ENCODE assay signal across 25 cellular contexts in genomic region chr4:6137747-6138135, GRCh38.
DNase-seq lines count a peak whose midpoint lies in the region; ATAC-seq and TF ChIP-seq lines count a peak whose summit lies in the region.
"Had no signal": no experiment of that assay in that cellular context is flagged by ENCODE, and none has a peak within 500 bp of the region (broad histone marks: within the 10 kb centered on the region; RNA-seq: fewer than 3 reads in every experiment).

No MANE protein-coding gene starts in this region.

- H3K27ac ChIP-seq in heart left ventricle: no peak overlapping the region
- peak overlapping the region; percentile 93 for H3K27ac ChIP-seq in mesendoderm (ENCODE audit: low read depth, low read length)
- no peak overlapping the region for H3K27ac ChIP-seq in PC-3 (ENCODE audit: low read length)
- H3K27ac ChIP-seq in testis: no peak overlapping the region
- H3K27ac ChIP-seq: A549; BLaER1 treated with 17β-estradiol and CSF1 and Interleukin-3, amounts not matched to agents 10 nM and 100 nM had no signal

- H4K20me1 ChIP-seq in PC-3 (ENCODE audit: low read length): no peaks in the 10 kb centered on the region

- peak overlapping the region; percentile 99 for H2BK5ac ChIP-seq in mesendoderm (ENCODE audit: low read length)

- H3K79me2 ChIP-seq in mesendoderm (ENCODE audit: control insufficient read depth, insufficient read depth, low read length) (no peaks in the 10 kb centered on the region), PC-3 (ENCODE audit: low read length) (no peaks in the 10 kb centered on the region)

- no peak overlapping the region for H3K4me3 Mint-ChIP-seq in stimulated activated memory B cell treated with anti-CD40 and anti-IgM and Interleukin-4, amounts not matched to agents 10 μg/mL and 1 μg/mL and 100 μg/mL, for 72 hours
- H3K4me3 Mint-ChIP-seq: CD14-positive monocyte; CD4-positive, alpha-beta T cell; CD8-positive, alpha-beta memory T cell had no signal

- intact Hi-C loops in Right ventricle myocardium superior (cut with DNase I): no loop called here
- intact Hi-C loops in heart left ventricle (cut with DNase I): no loop called here
- intact Hi-C loops in posterior vena cava (cut with DNase I): no loop called here
- intact Hi-C loops in PC-3 (cut with micrococcal nuclease): no loop called here
- intact Hi-C loops in testis (cut with DNase I; ENCODE audit: low total_unique reads): no loop called here

- no TSS peak for BruUV-seq in PC-3 (replicated peaks; lab: Mats Ljungman, UMichigan)

- H3K4me2 ChIP-seq in mesendoderm (ENCODE audit: low read length): no peak overlapping the region
- no peak overlapping the region for H3K4me2 ChIP-seq in PC-3 (ENCODE audit: low read length)
- H3K4me2 ChIP-seq: A549; BLaER1 treated with 17β-estradiol and CSF1 and Interleukin-3, amounts not matched to agents 10 nM and 100 nM had no signal

- no peaks in the 10 kb centered on the region for H3K36me3 ChIP-seq in heart left ventricle
- H3K36me3 ChIP-seq in mesendoderm (ENCODE audit: control insufficient read depth, insufficient read depth, low read length): no peaks in the 10 kb centered on the region
- H3K36me3 ChIP-seq in PC-3 (ENCODE audit: low read depth, low read length): no peaks in the 10 kb centered on the region
- no peaks in the 10 kb centered on the region for H3K36me3 ChIP-seq in testis (ENCODE audit: low read depth, missing control alignments)
- H3K36me3 ChIP-seq: BE2C; BLaER1 treated with 17β-estradiol and CSF1 and Interleukin-3, amounts not matched to agents 10 nM and 100 nM had no signal

- peak overlapping the region; percentile 93 for H3K18ac ChIP-seq in mesendoderm (ENCODE audit: low read length)

- H3K9me3 ChIP-seq in heart left ventricle: no peaks in the 10 kb centered on the region
- H3K9me3 ChIP-seq in PC-3 (ENCODE audit: low read length): no peaks in the 10 kb centered on the region
- no peaks in the 10 kb centered on the region for H3K9me3 ChIP-seq in testis
- H3K9me3 ChIP-seq: A549, BE2C had no signal

- H3K4me1 ChIP-seq in heart left ventricle: no peaks in the 10 kb centered on the region
- H3K4me1 ChIP-seq in mesendoderm (ENCODE audit: control insufficient read depth, low read depth, low read length): peaks cover 9% of the 10 kb centered on the region
- H3K4me1 ChIP-seq in PC-3 (ENCODE audit: insufficient read depth, low read length): no peaks in the 10 kb centered on the region
- H3K4me1 ChIP-seq in testis: no peaks in the 10 kb centered on the region
- H3K4me1 ChIP-seq: A549, BE2C had no signal

- POLR2A ChIA-PET in PC-3 (lab: Charles Lee; ENCODE audit: unreplicated experiment): no interaction called here

- 74 to 86% (median 80%) methylated on average over 2 to 3 of the region's 3 CpGs for whole genome bisulfite sequencing in heart left ventricle, 4 donors
- no CpG with 5 or more reads among the region's 3 CpGs for WGBS in mesendoderm (ENCODE audit: extremely low coverage, insufficient coverage, low lambda C conversion rate)
- WGBS in testis, 2 donors: 83 to 93% methylated on average over 1 to 3 of the region's 3 CpGs

- peak overlapping the region; percentile 3 for H2AK5ac ChIP-seq in mesendoderm (ENCODE audit: low read length)

- no peak overlapping the region for H3K4me3 ChIP-seq in heart left ventricle
- no peak overlapping the region for H3K4me3 ChIP-seq in mesendoderm (ENCODE audit: low read length)
- no peak overlapping the region for H3K4me3 ChIP-seq in PC-3 (ENCODE audit: low read length)
- no peak overlapping the region for H3K4me3 ChIP-seq in testis
- H3K4me3 ChIP-seq: A549; BLaER1 treated with 17β-estradiol and CSF1 and Interleukin-3, amounts not matched to agents 10 nM and 100 nM; GM12878 had no signal

- H3K23ac ChIP-seq in mesendoderm (ENCODE audit: low read length): peak overlapping the region; percentile 1

- H3F3A ChIP-seq in PC-3 (ENCODE audit: low read length, unreplicated experiment): no peaks in the 10 kb centered on the region

- no peak overlapping the region for H3K27ac Mint-ChIP-seq in stimulated activated memory B cell treated with anti-CD40 and anti-IgM and Interleukin-4, amounts not matched to agents 10 μg/mL and 1 μg/mL and 100 μg/mL, for 72 hours
- H3K27ac Mint-ChIP-seq: CD14-positive monocyte; CD4-positive, alpha-beta T cell had no signal

- CTCF ChIA-PET in PC-3 (lab: Charles Lee): no interaction called here

- TF ChIP-seq POLR2A in heart left ventricle (IDR thresholded peaks at IDR 0.05) (no peak), testis (IDR thresholded peaks at IDR 0.05) (no peak)

- no peaks in the 10 kb centered on the region for H3K9me2 ChIP-seq in PC-3 (replicated peaks; ENCODE audit: low read length)

- peak overlapping the region; percentile 73 for H3K4ac ChIP-seq in mesendoderm (ENCODE audit: low read depth, low read length)

- H4K5ac ChIP-seq in mesendoderm (ENCODE audit: low read length): peak overlapping the region; percentile 94

- DNase-seq in Right ventricle myocardium superior (peak; percentile 24), heart left ventricle (no peak), mesendoderm (no peak), posterior vena cava (ENCODE audit: low spot score) (peak; percentile 54), PC-3 (no peak), testis (no peak)
- DNase-seq: 8988T; ACHN; AML-193; BE2C; CD8-positive, alpha-beta memory T cell; DMS 273 treated with DMSO at 0.1 percent for 48 hours; DMS79; EL; GDM1; GOT3; H7; HCEC 1CT had no signal

- peak overlapping the region; percentile 98 for H2BK120ac ChIP-seq in mesendoderm (ENCODE audit: low read depth, low read length)

- peak overlapping the region; percentile 66 for H3K56ac ChIP-seq in mesendoderm (ENCODE audit: low read length)

- H4K8ac ChIP-seq in mesendoderm (ENCODE audit: low read depth, low read length): no peak overlapping the region

- no peaks in the 10 kb centered on the region for H3K36me3 Mint-ChIP-seq in stimulated activated memory B cell treated with anti-CD40 and anti-IgM and Interleukin-4, amounts not matched to agents 10 μg/mL and 1 μg/mL and 100 μg/mL, for 72 hours
- H3K36me3 Mint-ChIP-seq: CD14-positive monocyte had no signal

- TF ChIP-seq CTCF in heart left ventricle (IDR thresholded peaks at IDR 0.05) (no peak), PC-3 (conservative IDR thresholded peaks at IDR 0.05; ENCODE audit: low read depth, low read length) (no peak), testis (IDR thresholded peaks at IDR 0.05) (no peak)

- no peak for ATAC-seq in Right ventricle myocardium superior (ENCODE audit: poor library complexity)
- no peak for ATAC-seq in heart left ventricle
- ATAC-seq in stimulated activated memory B cell treated with anti-CD40 and anti-IgM and Interleukin-4, amounts not matched to agents 10 μg/mL and 1 μg/mL and 100 μg/mL, for 72 hours: peak; percentile 21
- ATAC-seq in PC-3: no peak
- no peak for ATAC-seq in HG02981 (IDR thresholded peaks at IDR 0.05; ENCODE audit: unreplicated experiment)
- ATAC-seq: A549, GM12878 had no signal

- H3K9ac ChIP-seq in mesendoderm (ENCODE audit: low read length) (peak overlapping the region; percentile 36), PC-3 (ENCODE audit: low read length) (no peak overlapping the region)
- H3K9ac ChIP-seq: BLaER1 treated with 17β-estradiol and CSF1 and Interleukin-3, amounts not matched to agents 10 nM and 100 nM had no signal

- H2AFZ ChIP-seq in PC-3 (ENCODE audit: low read length): no peak overlapping the region

- no peaks in the 10 kb centered on the region for H3K79me1 ChIP-seq in mesendoderm (ENCODE audit: low read length)

- H3K27me3 ChIP-seq in heart left ventricle (peaks cover 0 to 10% (median 0%) of the 10 kb centered on the region in 9 donors), mesendoderm (ENCODE audit: insufficient read depth, low read length, poor library complexity) (no peaks in the 10 kb centered on the region), PC-3 (ENCODE audit: low read length) (no peaks in the 10 kb centered on the region), testis (no peaks in the 10 kb centered on the region)
- H3K27me3 ChIP-seq: BE2C; BLaER1 treated with 17β-estradiol and CSF1 and Interleukin-3, amounts not matched to agents 10 nM and 100 nM had no signal

- H3K4me1 Mint-ChIP-seq in stimulated activated memory B cell treated with anti-CD40 and anti-IgM and Interleukin-4, amounts not matched to agents 10 μg/mL and 1 μg/mL and 100 μg/mL, for 72 hours: no peaks in the 10 kb centered on the region
- H3K4me1 Mint-ChIP-seq: CD14-positive monocyte had no signal

- H3K9me3 Mint-ChIP-seq in stimulated activated memory B cell treated with anti-CD40 and anti-IgM and Interleukin-4, amounts not matched to agents 10 μg/mL and 1 μg/mL and 100 μg/mL, for 72 hours: peaks cover 3% of the 10 kb centered on the region
- H3K9me3 Mint-ChIP-seq: CD4-positive, alpha-beta T cell; CD8-positive, alpha-beta memory T cell had no signal

- H2BK15ac ChIP-seq in mesendoderm (replicated peaks; ENCODE audit: low read depth): no peak overlapping the region

- no peaks in the 10 kb centered on the region for H3K27me3 Mint-ChIP-seq in stimulated activated memory B cell treated with anti-CD40 and anti-IgM and Interleukin-4, amounts not matched to agents 10 μg/mL and 1 μg/mL and 100 μg/mL, for 72 hours
- H3K27me3 Mint-ChIP-seq: CD4-positive, alpha-beta T cell had no signal

Comparison
In these comparisons a context has a peak if more than half of its experiments do, and no peak if none do; other contexts are left out.
1. DNase-seq: peak in Right ventricle myocardium superior (single experiment) and posterior vena cava (single experiment); none in heart left ventricle (0 of 5), mesendoderm (single experiment), PC-3 (single experiment) and testis (single experiment).